In the genomic region with DNA sequence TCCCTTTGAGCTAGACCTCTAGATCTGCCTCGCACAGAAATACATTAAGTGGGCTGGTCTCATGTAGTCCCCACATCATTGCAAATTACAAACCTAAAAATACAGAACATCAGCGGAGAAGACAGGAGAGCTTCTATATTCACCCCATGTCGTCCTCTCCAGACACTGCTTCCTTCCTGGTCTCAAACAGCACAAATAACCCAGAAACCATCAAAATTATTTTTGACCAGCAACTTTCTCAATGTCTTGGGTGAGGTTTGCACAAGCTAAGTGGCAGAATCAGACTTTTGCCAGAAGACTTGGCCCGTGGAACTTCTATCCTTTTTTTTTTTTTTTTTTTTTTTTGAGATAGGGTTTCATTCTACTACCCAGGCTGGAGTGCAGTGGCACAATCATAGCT, we compare ENCODE assay signal across 16 cellular contexts. TPM values are rescaled to one million over a fixed set of nuclear protein-coding genes. Genes with fewer than 3 reads are reported as not detected.
"Had no signal": no experiment of that assay in that cellular context is flagged by ENCODE, and none has a peak within 500 bp of the region (broad histone marks: within the 10 kb centered on the region; RNA-seq: fewer than 3 reads in every experiment).

No MANE protein-coding gene starts in this region.

- H3K4me3 ChIP-seq: esophagus muscularis mucosa, gastroesophageal sphincter, tibial artery had no signal

- H3K4me1 ChIP-seq: esophagus muscularis mucosa, gastroesophageal sphincter, tibial artery had no signal

- DNase-seq: activated CD4-positive, alpha-beta T cell treated with anti-CD3 and anti-CD28 coated beads for 36 hours; activated CD4-positive, alpha-beta T cell treated with anti-CD3 and anti-CD28 coated beads, Interleukin-2, amount 50 U/mL, for 48 hours; activated gamma-delta T cell; effector CD8-positive, alpha-beta T cell; mesendoderm; natural killer cell; posterior cingulate gyrus; retina; stimulated activated naive CD4-positive, alpha-beta T cell treated with Interleukin-2 at 50 U/mL for 16 hours; T-helper 2 cell; tibial artery had no signal

- ATAC-seq: activated CD4-positive, alpha-beta T cell treated with anti-CD3 and anti-CD28 coated beads for 36 hours; gastroesophageal sphincter; natural killer cell had no signal

- H3K27ac ChIP-seq: esophagus muscularis mucosa, gastroesophageal sphincter, tibial artery had no signal

- H3K9me3 ChIP-seq: esophagus muscularis mucosa, tibial artery had no signal

- H3K36me3 ChIP-seq: esophagus muscularis mucosa, gastroesophageal sphincter, tibial artery had no signal

- H3K27me3 ChIP-seq: esophagus muscularis mucosa, tibial artery had no signal

RNA-seq across cellular contexts. Expression of gene CLEC17A, which starts 28.2 kb away (rescaled TPM):
- total RNA-seq: chondrocyte, endothelial cell of umbilical vein, esophagus muscularis mucosa, gastroesophageal sphincter, subcutaneous adipose tissue had no signal
